9 cellular contexts compared by ENCODE assay signal in genomic region chr1:77832889-77833288, GRCh38. TPM values are rescaled to one million over a fixed set of nuclear protein-coding genes. Genes with fewer than 3 reads are reported as not detected.
DNase-seq lines count a peak whose midpoint lies in the region; ATAC-seq, FAIRE-seq and TF ChIP-seq lines count a peak whose summit lies in the region.
"Had no signal": no experiment of that assay in that cellular context is flagged by ENCODE, and none has a peak within 500 bp of the region (broad histone marks: within the 10 kb centered on the region; RNA-seq: fewer than 3 reads in every experiment).

No MANE protein-coding gene starts in this region.

- TF ChIP-seq POLR2A in vagina (IDR thresholded peaks at IDR 0.05): no peak

- H3K4me3 ChIP-seq in choroid plexus epithelial cell (ENCODE audit: low read depth, low read length) (no peak overlapping the region), vagina (no peak overlapping the region), small intestine (ENCODE audit: low read depth in 1 of 2, low read length in 2 of 2) (no peak overlapping the region)

- H3K36me3 ChIP-seq in vagina (no peaks in the 10 kb centered on the region), small intestine (ENCODE audit: control insufficient read depth in 2 of 2, insufficient read depth in 2 of 2, low read length in 2 of 2) (peaks cover 2% of the 10 kb centered on the region in 2 donors)

- TF ChIP-seq CTCF in choroid plexus epithelial cell (conservative IDR thresholded peaks at IDR 0.05; ENCODE audit: low read depth, low read length): no peak
- TF ChIP-seq CTCF in vagina (IDR thresholded peaks at IDR 0.05): no peak

- H3K4me1 Mint-ChIP-seq in activated T-cell treated with anti-CD3 and anti-CD28 coated beads, Interleukin-2, amount 50 U/mL, for 72 hours (ENCODE audit: low read depth): peaks cover 6% of the 10 kb centered on the region

- no peaks in the 10 kb centered on the region for H3K27me3 Mint-ChIP-seq in activated T-cell treated with anti-CD3 and anti-CD28 coated beads, Interleukin-2, amount 50 U/mL, for 72 hours (ENCODE audit: low read depth)
- H3K27me3 Mint-ChIP-seq: stimulated activated naive CD8-positive, alpha-beta T cell treated with anti-CD3 and anti-CD28 coated beads, Interleukin-15, amount 100 ng/mL, for 72 hours had no signal

- FAIRE-seq in small intestine (lab: Jason Lieb, UNC): no peak

- DNase-seq in activated T-cell treated with anti-CD3 and anti-CD28 coated beads, Interleukin-2, amount 50 U/mL, for 72 hours: no peak
- DNase-seq in activated T-cell treated with anti-CD3 and anti-CD28 coated beads for 4 hours (no peak), choroid plexus epithelial cell (ENCODE audit: low read depth) (peak; percentile 98), lung microvascular endothelial cell (ENCODE audit: low read depth in 2 of 2) (peak; percentile 32 to 94), vagina (ENCODE audit: extremely low spot score in 2 of 2) (no peak), small intestine (no peak), NCI-H2171 (lab: John Stamatoyannopoulos, UW) (no peak)
- DNase-seq: stimulated activated naive CD8-positive, alpha-beta T cell treated with anti-CD3 and anti-CD28 coated beads, Interleukin-15, amount 100 ng/mL, for 72 hours had no signal

- H3K4me1 ChIP-seq in vagina (peaks cover 52% of the 10 kb centered on the region), small intestine (ENCODE audit: control insufficient read depth in 2 of 2, insufficient read depth in 1 of 2, low read depth in 1 of 2, low read length in 1 of 2) (peaks cover 0 to 3% of the 10 kb centered on the region in 2 donors)

- no peaks in the 10 kb centered on the region for H3K9me3 Mint-ChIP-seq in activated T-cell treated with anti-CD3 and anti-CD28 coated beads, Interleukin-2, amount 50 U/mL, for 72 hours
- H3K9me3 Mint-ChIP-seq: stimulated activated naive CD8-positive, alpha-beta T cell treated with anti-CD3 and anti-CD28 coated beads, Interleukin-15, amount 100 ng/mL, for 72 hours had no signal

- H3K27me3 ChIP-seq in vagina (no peaks in the 10 kb centered on the region), small intestine (ENCODE audit: control insufficient read depth in 2 of 2, insufficient read depth in 2 of 2, low read length in 2 of 2) (no peaks in the 10 kb centered on the region)

- H3K36me3 Mint-ChIP-seq in activated T-cell treated with anti-CD3 and anti-CD28 coated beads, Interleukin-2, amount 50 U/mL, for 72 hours (ENCODE audit: insufficient read depth in 2 of 2): peaks cover 0 to 6% of the 10 kb centered on the region in 2 donors

- intact Hi-C loops in vagina (cut with DNase I): no loop called here

- H3K27ac ChIP-seq in vagina (peak overlapping the region; percentile 80), small intestine (ENCODE audit: low read depth in 1 of 2, low read length in 1 of 2) (no peak overlapping the region)

- H3K4me3 Mint-ChIP-seq in activated T-cell treated with anti-CD3 and anti-CD28 coated beads, Interleukin-2, amount 50 U/mL, for 72 hours: no peak overlapping the region
- H3K4me3 Mint-ChIP-seq: stimulated activated naive CD8-positive, alpha-beta T cell treated with anti-CD3 and anti-CD28 coated beads, Interleukin-15, amount 100 ng/mL, for 72 hours had no signal

- no peak for ATAC-seq in activated T-cell treated with anti-CD3 and anti-CD28 coated beads, Interleukin-2, amount 50 U/mL, for 72 hours (replicated peaks in 1 of 2)
- ATAC-seq in GM21423 (IDR thresholded peaks at IDR 0.05; ENCODE audit: unreplicated experiment): no peak
- ATAC-seq: stimulated activated naive CD8-positive, alpha-beta T cell treated with anti-CD3 and anti-CD28 coated beads, Interleukin-15, amount 100 ng/mL, for 72 hours had no signal

- H3K27ac Mint-ChIP-seq in activated T-cell treated with anti-CD3 and anti-CD28 coated beads, Interleukin-2, amount 50 U/mL, for 72 hours: peak overlapping the region; percentile 33

- H3K9me3 ChIP-seq in vagina (no peaks in the 10 kb centered on the region), small intestine (ENCODE audit: control insufficient read depth, low read depth) (no peaks in the 10 kb centered on the region)

RNA-seq across cellular contexts. Expression of gene MIGA1, which starts 53.4 kb away (rescaled TPM):
- 10 to 100 TPM; 11.9 to 12.4 TPM for total RNA-seq in activated T-cell treated with anti-CD3 and anti-CD28 coated beads, Interleukin-2, amount 50 U/mL, for 72 hours
- total RNA-seq in lung microvascular endothelial cell: 8.1 and 20.8 TPM in 2 replicates
- 10.8 TPM for total RNA-seq in vagina
- polyA plus RNA-seq in small intestine: 1 to 10 TPM; 1.4 to 4.7 (median 2.0) TPM

RNA-seq across cellular contexts. Expression of gene NEXN, which starts 55.5 kb away (rescaled TPM):
- total RNA-seq in activated T-cell treated with anti-CD3 and anti-CD28 coated beads, Interleukin-2, amount 50 U/mL, for 72 hours: 1 to 10 TPM; 1.1 to 1.4 TPM
- 1.3 and 6.3 TPM in 2 replicates for total RNA-seq in lung microvascular endothelial cell
- 20.1 TPM for total RNA-seq in vagina
- 10 to 100 TPM in 1 of 3 donors, 1 to 10 TPM in 2; 4.0 to 11.8 (median 5.9) TPM for polyA plus RNA-seq in small intestine

Comparison
In these comparisons a context has a peak if more than half of its experiments do, and no peak if none do; other contexts are left out.
1. DNase-seq: peak in choroid plexus epithelial cell (single experiment) and lung microvascular endothelial cell (2 of 2); none in activated T-cell treated with anti-CD3 and anti-CD28 coated beads, Interleukin-2, amount 50 U/mL, for 72 hours (0 of 2), activated T-cell treated with anti-CD3 and anti-CD28 coated beads for 4 hours (single experiment), vagina (0 of 2), small intestine (single experiment) and NCI-H2171 (single experiment).